ENCODE assay signal across 10 cellular contexts in genomic region chr9:133737071-133737773, GRCh38. TPM values are rescaled to one million over a fixed set of nuclear protein-coding genes. Genes with fewer than 3 reads are reported as not detected.
DNase-seq lines count a peak whose midpoint lies in the region; ATAC-seq, FAIRE-seq and TF ChIP-seq lines count a peak whose summit lies in the region.
"Had no signal": no experiment of that assay in that cellular context is flagged by ENCODE, and none has a peak within 500 bp of the region (broad histone marks: within the 10 kb centered on the region; RNA-seq: fewer than 3 reads in every experiment).

No MANE protein-coding gene starts in this region.

- H4K20me1 ChIP-seq in H1 (replicated peaks in 1 of 2; ENCODE audit: control insufficient read depth in 1 of 2, insufficient read depth in 2 of 2, low read length in 2 of 2), result no peaks in the 10 kb centered on the region
- H4K20me1 ChIP-seq in osteoblast (ENCODE audit: insufficient read depth, low read length), result no peaks in the 10 kb centered on the region

- H3K4me2 ChIP-seq in H1 (ENCODE audit: insufficient read depth in 1 of 2, low read depth in 2 of 2, low read length in 2 of 2), result peak overlapping the region; percentile 57 to 63
- peak overlapping the region; percentile 83 for H3K4me2 ChIP-seq in osteoblast (ENCODE audit: insufficient read depth, low read length)

- H2AFZ ChIP-seq in H1 (ENCODE audit: low read length) (no peak overlapping the region), osteoblast (ENCODE audit: low read length) (peak overlapping the region; percentile 88)

- H3K14ac ChIP-seq in H1 (ENCODE audit: insufficient read length), result no peak overlapping the region

- peak overlapping the region; percentile 44; the same call in 1 of the 2 replicates for H2BK12ac ChIP-seq in H1 (ENCODE audit: low read depth, low read length)

- WGBS in HUES64, result 84% methylated on average over 15 of the region's 15 CpGs
- WGBS in H1 (ENCODE audit: extremely low coverage in 1 of 2, insufficient coverage in 1 of 2, insufficient read length in 1 of 2, insufficient replicate concordance in 2 of 2, low coverage in 1 of 2, low lambda C conversion rate in 2 of 2, missing lambda C conversion rate in 1 of 2), 2 experiments, result 87% methylated on average over 15 of the region's 15 CpGs; no CpG with 5 or more reads in 1 of the 2 experiments

- no peak overlapping the region for H3K56ac ChIP-seq in H1 (replicated peaks; ENCODE audit: insufficient read length, low read depth, low read length)

- peak overlapping the region; percentile 3; the same call in 1 of the 2 replicates for H2AK5ac ChIP-seq in H1 (ENCODE audit: low read depth, low read length)

- H4K5ac ChIP-seq in H1 (ENCODE audit: insufficient read length, low read depth, low read length), result no peak overlapping the region

- H2BK15ac ChIP-seq in H1 (ENCODE audit: low read length), result peak overlapping the region; percentile 90; the same call in 1 of the 2 replicates

- no peak overlapping the region; the same call in 1 of the 2 replicates for H4K8ac ChIP-seq in H1 (ENCODE audit: extremely low read depth, insufficient read depth, low read length)

- no peaks in the 10 kb centered on the region for H3K27me3 ChIP-seq in BE2C
- no peaks in the 10 kb centered on the region for H3K27me3 ChIP-seq in HUES64 (ENCODE audit: insufficient read depth, low read length)
- H3K27me3 ChIP-seq in H1 (replicated peaks in 1 of 4; ENCODE audit: control insufficient read depth in 3 of 4, extremely low read depth in 1 of 4, insufficient read depth in 3 of 4, low read length in 3 of 4), result no peaks in the 10 kb centered on the region
- no peaks in the 10 kb centered on the region for H3K27me3 ChIP-seq in osteoblast (ENCODE audit: insufficient read depth, low read length)

- peak overlapping the region; percentile 54 for H3K4me3 ChIP-seq in BE2C (ENCODE audit: low read depth, low read length)
- H3K4me3 ChIP-seq in HUES64 (ENCODE audit: low read length), result peak overlapping the region; percentile 46
- H3K4me3 ChIP-seq in H1 (ENCODE audit: extremely low read depth in 1 of 4, insufficient read depth in 2 of 4, low read depth in 3 of 4, low read length in 4 of 4), result peak overlapping the region in 3 of 4 experiments; percentile 12 to 50 (median 26); a peak in 4 of 8 replicates
- peak overlapping the region; percentile 72 for H3K4me3 ChIP-seq in osteoblast (ENCODE audit: insufficient read depth, low read length)

- H3K79me1 ChIP-seq in H1 (ENCODE audit: low read depth, low read length), result no peaks in the 10 kb centered on the region

- CTCF ChIA-PET in H1 (lab: Charles Lee; ENCODE audit: partially characterized antibody), result interaction anchor here (1.0 to 8.8 kb wide), 8 partner anchors 7 to 257 kb away, joined by 3 to 44 read pairs (median 4); no protein-coding TSS in a partner anchor

- no peak for TF ChIP-seq POLR2A in H1 (IDR thresholded peaks at IDR 0.05; ENCODE audit: control extremely low read depth in 1 of 2, low read depth in 2 of 2, low read length in 2 of 2)

- peak overlapping the region; percentile 48 for H3K18ac ChIP-seq in H1 (ENCODE audit: extremely low read depth, low read length)

- no peak overlapping the region for H2BK120ac ChIP-seq in H1 (replicated peaks; ENCODE audit: low read depth, low read length)

- H2BK20ac ChIP-seq in H1 (ENCODE audit: low read length), result peak overlapping the region; percentile 6; the same call in 1 of the 2 replicates

- H3K23ac ChIP-seq in H1 (ENCODE audit: insufficient read length), result no peak overlapping the region

- peak overlapping the region; percentile 44; the same call in 1 of the 2 replicates for H3K9ac ChIP-seq in HUES64 (ENCODE audit: low read depth, low read length)
- H3K9ac ChIP-seq in H1 (replicated peaks in 1 of 4; ENCODE audit: extremely low read depth in 1 of 4, low read depth in 3 of 4, low read length in 3 of 4), result no peak overlapping the region

- DNase-seq in BE2C (peak; percentile 48), H1 (ENCODE audit: low read depth in 1 of 2, low spot score in 2 of 2) (no peak), osteoblast (ENCODE audit: insufficient read length, low spot score, missing footprints) (peak; percentile 85), NCI-H1694 (lab: John Stamatoyannopoulos, UW) (no peak), HK-2 (ENCODE audit: unreplicated experiment) (no peak), germinal center (ENCODE audit: low spot score) (no peak)
- DNase-seq: kidney glomerular epithelial cell had no signal

- TF ChIP-seq CTCF in BE2C (IDR thresholded peaks at IDR 0.05; ENCODE audit: low read depth, low read length) (no peak), H1 (IDR thresholded peaks at IDR 0.05; ENCODE audit: control extremely low read depth in 1 of 3, insufficient read depth in 1 of 3, low read depth in 1 of 3, low read length in 3 of 3) (no peak), osteoblast (IDR thresholded peaks at IDR 0.05; ENCODE audit: extremely low read depth, low read depth, low read length) (no peak)

- TF ChIP-seq RAD21 in H1 (IDR thresholded peaks at IDR 0.05 in 1 of 2, conservative IDR thresholded peaks at IDR 0.05 in 1 of 2; ENCODE audit: low read depth in 2 of 2, low read length in 2 of 2), result no peak

- H4K91ac ChIP-seq in H1 (replicated peaks; ENCODE audit: insufficient read length, low read length), result peak overlapping the region; percentile 11

- no peaks in the 10 kb centered on the region for H3K79me2 ChIP-seq in H1 (ENCODE audit: control insufficient read depth in 1 of 2, insufficient read depth in 2 of 2, low read length in 2 of 2)
- H3K79me2 ChIP-seq in osteoblast (ENCODE audit: insufficient read depth, low read length), result no peaks in the 10 kb centered on the region

- H3K9me3 ChIP-seq in BE2C (no peaks in the 10 kb centered on the region), HUES64 (ENCODE audit: insufficient read depth, low read depth, low read length) (no peaks in the 10 kb centered on the region), H1 (ENCODE audit: insufficient read depth in 2 of 2, low read depth in 1 of 2, low read length in 1 of 2) (no peaks in the 10 kb centered on the region), osteoblast (ENCODE audit: low read depth, low read length) (no peaks in the 10 kb centered on the region)
- H3K9me3 ChIP-seq: thoracic aorta had no signal

- H3K27ac ChIP-seq in HUES64 (ENCODE audit: low read depth, low read length) (no peak overlapping the region), H1 (ENCODE audit: low read depth, low read length) (no peak overlapping the region), osteoblast (ENCODE audit: low read depth, low read length) (no peak overlapping the region)
- H3K27ac ChIP-seq: thoracic aorta had no signal

- H3K4ac ChIP-seq in H1 (replicated peaks; ENCODE audit: insufficient read length, low read depth, low read length), result peak overlapping the region; percentile 44

- no peak for FAIRE-seq in H1 (lab: Jason Lieb, UNC)

- H2BK5ac ChIP-seq in H1 (ENCODE audit: low read depth, low read length), result peak overlapping the region; percentile 75; the same call in 1 of the 2 replicates

- H3K4me1 ChIP-seq in BE2C (peaks cover 15% of the 10 kb centered on the region), HUES64 (ENCODE audit: insufficient read depth, low read length) (peaks cover 20% of the 10 kb centered on the region), H1 (replicated peaks in 1 of 4; ENCODE audit: control insufficient read depth in 3 of 4, insufficient read depth in 4 of 4, low read length in 3 of 4) (peaks cover 0 to 29% (median 23%) of the 10 kb centered on the region in 4 experiments; a peak in 6 of 7 replicates), osteoblast (ENCODE audit: insufficient read depth, low read length) (peaks cover 10% of the 10 kb centered on the region)

- POLR2A ChIA-PET in H1 (lab: Charles Lee; ENCODE audit: partially characterized antibody), result interaction anchor here (1.0 kb wide), 1 partner anchor 140 kb away, joined by 3 read pairs; no protein-coding TSS in a partner anchor

- ATAC-seq in GM21576 (IDR thresholded peaks at IDR 0.05; ENCODE audit: unreplicated experiment), result no peak

- peaks cover 2% of the 10 kb centered on the region; the same call in 1 of the 2 replicates for H3K23me2 ChIP-seq in H1 (ENCODE audit: low read depth, low read length)

- H3K36me3 ChIP-seq in BE2C (no peaks in the 10 kb centered on the region), HUES64 (ENCODE audit: insufficient read depth, low read length) (no peaks in the 10 kb centered on the region), H1 (ENCODE audit: control insufficient read depth in 2 of 4, insufficient read depth in 4 of 4, low read length in 3 of 4) (no peaks in the 10 kb centered on the region), osteoblast (ENCODE audit: insufficient read depth, low read length) (no peaks in the 10 kb centered on the region)
- H3K36me3 ChIP-seq: thoracic aorta had no signal

- TF ChIP-seq EP300 in H1 (IDR thresholded peaks at IDR 0.05; ENCODE audit: borderline replicate concordance in 1 of 2, low read depth in 2 of 2, low read length in 2 of 2), result no peak

TF ChIP-seq in H1, 55 proteins besides CTCF, POLR2A, EP300 and RAD21 (continues in another document):
- TF ChIP-seq MAFK (IDR thresholded peaks at IDR 0.05; ENCODE audit: low read depth, low read length), result no peak
- no peak for TF ChIP-seq KDM1A (IDR thresholded peaks at IDR 0.05; ENCODE audit: borderline replicate concordance, low read length)
- no peak for TF ChIP-seq KDM4A (IDR thresholded peaks at IDR 0.05; ENCODE audit: low read depth, low read length, severe bottlenecking)
- TF ChIP-seq RBBP5 (IDR thresholded peaks at IDR 0.05; ENCODE audit: borderline replicate concordance, low read depth, low read length), result no peak
- TF ChIP-seq CHD1 (IDR thresholded peaks at IDR 0.05; ENCODE audit: low read depth, low read length), result no peak

RNA-seq across cellular contexts. Expression of gene SARDH, which starts 0.9 kb away (rescaled TPM):
- polyA plus RNA-seq in BE2C (2012; ENCODE audit: insufficient read depth, insufficient read length, low read depth), result 6.3 TPM
- 3.5 TPM for polyA plus RNA-seq in HUES64 (2013, experiment 1 of 2)
- 5.8 TPM for polyA plus RNA-seq in HUES64 (2013, experiment 2 of 2)
- total RNA-seq in H1 (2021; fragmentation: NEBNext Ultra II Directional; extraction: Animal tissue kit (Norgen Biotek cat#: 25700)), result 7.3 and 7.4 TPM in 2 replicates
- polyA plus RNA-seq in H1 (2011; rRNA removed), result 6.4 and 13.1 TPM in 2 replicates
- polyA plus RNA-seq in H1 (2011; cell fraction: cytosol; rRNA removed), result 5.6 TPM
- polyA plus RNA-seq in H1 (2011; cell fraction: nucleus; rRNA removed), result 17.1 TPM
- polyA plus RNA-seq in H1 (2012, experiment 1 of 2), result 5.6 to 9.3 TPM (median 7.0 TPM) in 4 replicates
- 5.9 TPM for polyA plus RNA-seq in H1 (2012, experiment 2 of 2)
- 5.1 TPM for polyA plus RNA-seq in H1 (2013, experiment 1 of 2)
- 4.7 TPM for polyA plus RNA-seq in H1 (2013, experiment 2 of 2)
- polyA minus RNA-seq in H1 (2011; rRNA and poly(A)+ RNA removed), result 4.9 and 5.6 TPM in 2 replicates
- 5.4 TPM for polyA minus RNA-seq in H1 (2011; cell fraction: cytosol; rRNA and poly(A)+ RNA removed)
- polyA minus RNA-seq in H1 (2011; cell fraction: nucleus; rRNA and poly(A)+ RNA removed), result 9.3 TPM
- 5.4 and 10.9 TPM in 2 replicates for total RNA-seq in osteoblast

Comparison
In these comparisons a context has a peak if more than half of its experiments do, and no peak if none do; other contexts are left out.
1. DNase-seq: peak in BE2C (single experiment) and osteoblast (single experiment); none in H1 (0 of 2), NCI-H1694 (single experiment), HK-2 (single experiment) and germinal center (single experiment).
2. Peak in every context shown above with its lines, with median percentiles within 50 percentile points of each other: H3K4me3 ChIP-seq.